28 cellular contexts compared by ENCODE assay signal in the genomic region with DNA sequence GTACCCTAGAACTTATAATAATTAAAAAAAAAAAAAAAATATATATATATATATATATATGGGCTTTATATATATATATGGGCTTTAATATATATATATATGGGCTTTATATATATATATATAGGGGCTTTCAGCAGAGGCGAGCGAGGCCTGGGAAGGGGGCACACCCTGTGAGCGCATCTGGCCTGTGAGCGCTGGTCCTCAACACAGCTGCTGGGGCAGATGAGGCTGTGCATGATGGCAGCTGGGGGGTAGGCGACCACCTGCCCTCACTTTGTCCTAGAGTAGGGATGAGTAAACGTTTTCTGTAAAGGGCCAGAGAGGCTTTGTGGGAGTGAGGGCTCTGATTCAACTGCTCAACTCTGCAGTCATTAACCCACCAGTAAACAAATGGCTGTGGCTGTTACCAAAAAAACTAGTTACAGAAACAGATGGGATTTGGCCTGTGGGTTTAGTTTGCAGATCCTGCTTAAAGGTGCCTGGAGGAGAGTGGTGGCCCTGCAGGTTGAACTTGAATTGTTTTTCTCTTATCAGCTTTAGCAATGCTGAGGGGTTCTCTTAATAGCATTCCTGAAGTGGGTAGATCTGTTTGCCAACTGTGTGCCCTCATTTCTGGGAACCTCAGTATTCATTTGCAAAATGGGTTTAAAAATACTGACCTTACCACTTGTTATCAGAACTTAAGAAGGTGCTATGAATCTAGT.
DNase-seq lines count a peak whose midpoint lies in the region; ATAC-seq and TF ChIP-seq lines count a peak whose summit lies in the region.
"Had no signal": no experiment of that assay in that cellular context is flagged by ENCODE, and none has a peak within 500 bp of the region (broad histone marks: within the 10 kb centered on the region; RNA-seq: fewer than 3 reads in every experiment).

No MANE protein-coding gene starts in this region.

- H3K27ac Mint-ChIP-seq in H9, result peak overlapping the region in 2 of 3 experiments; percentile 91 to 97
- no peak overlapping the region for H3K27ac Mint-ChIP-seq in activated T-helper 1 cell treated with anti-CD3 and anti-CD28 coated beads, Interleukin-12 subunit alpha, Interleukin-12 subunit beta, Interleukin-2, Interleukin-4 antibody, amounts not matched to agents 30 ng/mL and 10 ng/mL and 1 ng/mL, durations not matched to agents 14 hours and 24 hours and 36 hours
- H3K27ac Mint-ChIP-seq: activated naive CD8-positive, alpha-beta T cell treated with anti-CD3 and anti-CD28 coated beads, Interleukin-2, amount 50 U/mL, for 24 hours; brain; IgD-negative memory B cell; immature natural killer cell; naive thymus-derived CD4-positive, alpha-beta T cell; stimulated activated naive CD8-positive, alpha-beta T cell treated with anti-CD3 and anti-CD28 coated beads, Interleukin-15, Interleukin-2, amounts not matched to agents 100 ng/mL and 50 ng/mL, for 24 hours had no signal

- H3K4me2 ChIP-seq in H9 (ENCODE audit: insufficient read depth, insufficient read length, low read length), result no peak overlapping the region
- H3K4me2 ChIP-seq: hepatocyte had no signal

- H2BK12ac ChIP-seq in H9 (ENCODE audit: insufficient read length, low read depth, low read length), result no peak overlapping the region

- peaks cover 0 to 5% of the 10 kb centered on the region in 2 donors for H3K36me3 ChIP-seq in lung (ENCODE audit: control insufficient read depth in 2 of 2, insufficient read depth in 2 of 2, low read length in 2 of 2)
- H3K36me3 ChIP-seq: uterus had no signal

- peak; percentile 15 for ATAC-seq in lung (ENCODE audit: insufficient read depth, low FRiP score)
- no peak for ATAC-seq in GM21737 (IDR thresholded peaks at IDR 0.05; ENCODE audit: unreplicated experiment)
- ATAC-seq: activated naive CD8-positive, alpha-beta T cell treated with anti-CD3 and anti-CD28 coated beads, Interleukin-2, amount 50 U/mL, for 24 hours; gastrocnemius medialis; left colon; naive thymus-derived CD4-positive, alpha-beta T cell; psoas muscle had no signal

- WGBS in H9 (ENCODE audit: extremely low coverage, insufficient read length, low lambda C conversion rate), result no CpG with 5 or more reads among the region's 6 CpGs
- 69 to 82% methylated on average over 6 of the region's 6 CpGs for WGBS in lung, 2 donors

- no peaks in the 10 kb centered on the region for H4K20me1 ChIP-seq in H9 (ENCODE audit: control insufficient read depth, insufficient read depth, insufficient read length)

- H3K9ac ChIP-seq in H9 (ENCODE audit: extremely low read depth, insufficient read length, low read length), result no peak overlapping the region

- no peak overlapping the region for H3K18ac ChIP-seq in H9 (ENCODE audit: insufficient read length, low read depth, low read length)

- H3K36me3 Mint-ChIP-seq in H9 (ENCODE audit: insufficient read depth in 1 of 3, low read depth in 3 of 3), result peaks cover 0 to 3% (median 0%) of the 10 kb centered on the region in 3 experiments; a peak in 1 of 7 replicates
- no peaks in the 10 kb centered on the region for H3K36me3 Mint-ChIP-seq in activated T-helper 1 cell treated with anti-CD3 and anti-CD28 coated beads, Interleukin-12 subunit alpha, Interleukin-12 subunit beta, Interleukin-2, Interleukin-4 antibody, amounts not matched to agents 30 ng/mL and 10 ng/mL and 1 ng/mL, durations not matched to agents 14 hours and 24 hours and 36 hours (ENCODE audit: low read depth)
- H3K36me3 Mint-ChIP-seq: brain; IgD-negative memory B cell; immature natural killer cell; naive thymus-derived CD4-positive, alpha-beta T cell had no signal

- no peak overlapping the region for H4K8ac ChIP-seq in H9 (replicated peaks; ENCODE audit: insufficient read length, low read depth, low read length)

- no peak overlapping the region for H3K23ac ChIP-seq in H9 (ENCODE audit: insufficient read length, low read depth, low read length)

- DNase-seq in H9 (no peak), NCI-H1694 (lab: John Stamatoyannopoulos, UW) (peak; percentile 5), lung (ENCODE audit: low spot score) (peak; percentile 38), NCI-H345 (lab: John Stamatoyannopoulos, UW) (no peak)
- DNase-seq in activated T-helper 1 cell treated with anti-CD3 and anti-CD28 coated beads, Interleukin-12 subunit alpha, Interleukin-12 subunit beta, Interleukin-2, Interleukin-4 antibody, amounts not matched to agents 30 ng/mL and 10 ng/mL and 1 ng/mL, durations not matched to agents 14 hours and 24 hours and 36 hours (ENCODE audit: low spot score), result no peak
- DNase-seq in stimulated activated CD4-positive, alpha-beta T cell treated with anti-CD3 and anti-CD28 coated beads, Interleukin-15, amount 100 ng/mL, for 24 hours, result no peak
- DNase-seq: activated B cell treated with CpG ODN at 0.5 μM for 24 hours; activated CD4-positive, alpha-beta T cell treated with anti-CD3 and anti-CD28 coated beads, Interleukin-2, amount 50 U/mL, for 48 hours; activated gamma-delta T cell treated with Interleukin-2 at 50 U/mL for 16 hours; activated naive CD8-positive, alpha-beta T cell treated with anti-CD3 and anti-CD28 coated beads, Interleukin-2, amount 50 U/mL, for 24 hours; cerebellar nuclear complex; gastrocnemius medialis; immature natural killer cell; left colon; naive thymus-derived CD4-positive, alpha-beta T cell; NCI-H1092; NCI-H1930; nucleus accumbens; psoas muscle; SIG-M5; T1000; uterus had no signal

- H3K56ac ChIP-seq in H9 (ENCODE audit: insufficient read length, low read depth, low read length), result no peak overlapping the region

- H3K23me2 ChIP-seq in H9 (ENCODE audit: insufficient read length, low read depth, low read length, poor library complexity, severe bottlenecking), result no peaks in the 10 kb centered on the region

- no peak overlapping the region for H2BK5ac ChIP-seq in H9 (ENCODE audit: insufficient read length, low read length)

- no peak overlapping the region for H3T11ph ChIP-seq in H9 (ENCODE audit: low read length)

- no peak overlapping the region for H3K14ac ChIP-seq in H9 (ENCODE audit: insufficient read depth, low read length)

- no peak overlapping the region for H4K5ac ChIP-seq in H9 (ENCODE audit: insufficient read length, low read depth, low read length)

- no peak overlapping the region for H3K27ac ChIP-seq in H9 (ENCODE audit: insufficient read length, low read depth, low read length)
- H3K27ac ChIP-seq in lung (ENCODE audit: low read depth in 1 of 2, low read length in 1 of 2), result no peak overlapping the region
- H3K27ac ChIP-seq: hepatocyte, psoas muscle, thoracic aorta, uterus had no signal

- no peaks in the 10 kb centered on the region for H3K79me1 ChIP-seq in H9 (ENCODE audit: insufficient read depth, low read depth, low read length, poor library complexity, severe bottlenecking)

- H3K4me1 ChIP-seq in H9 (ENCODE audit: insufficient read depth, low read length) (peaks cover 10% of the 10 kb centered on the region; the same call in 1 of the 2 replicates), lung (ENCODE audit: control insufficient read depth in 2 of 2, insufficient read depth in 2 of 2, low read length in 2 of 2) (no peaks in the 10 kb centered on the region)
- H3K4me1 ChIP-seq: uterus had no signal

- no peaks in the 10 kb centered on the region for H3K27me3 ChIP-seq in H9 (ENCODE audit: insufficient read depth, low read length)
- no peaks in the 10 kb centered on the region for H3K27me3 ChIP-seq in lung (ENCODE audit: control insufficient read depth, insufficient read depth)
- H3K27me3 ChIP-seq: gastrocnemius medialis, hepatocyte, uterus had no signal

- intact Hi-C loops in activated T-helper 1 cell treated with anti-CD3 and anti-CD28 coated beads, Interleukin-12 subunit alpha, Interleukin-12 subunit beta, Interleukin-2, Interleukin-4 antibody, amounts not matched to agents 30 ng/mL and 10 ng/mL and 1 ng/mL, durations not matched to agents 14 hours and 24 hours and 36 hours (cut with micrococcal nuclease), result no loop called here

- H3K27me3 Mint-ChIP-seq in H9 (ENCODE audit: low read depth), result no peaks in the 10 kb centered on the region
- H3K27me3 Mint-ChIP-seq in activated T-helper 1 cell treated with anti-CD3 and anti-CD28 coated beads, Interleukin-12 subunit alpha, Interleukin-12 subunit beta, Interleukin-2, Interleukin-4 antibody, amounts not matched to agents 30 ng/mL and 10 ng/mL and 1 ng/mL, durations not matched to agents 14 hours and 24 hours and 36 hours (ENCODE audit: insufficient read depth), result peaks cover 2% of the 10 kb centered on the region

- no peak overlapping the region; a peak in 1 of 5 replicates for H3K4me3 Mint-ChIP-seq in H9
- peak overlapping the region; percentile 22 for H3K4me3 Mint-ChIP-seq in activated T-helper 1 cell treated with anti-CD3 and anti-CD28 coated beads, Interleukin-12 subunit alpha, Interleukin-12 subunit beta, Interleukin-2, Interleukin-4 antibody, amounts not matched to agents 30 ng/mL and 10 ng/mL and 1 ng/mL, durations not matched to agents 14 hours and 24 hours and 36 hours
- H3K4me3 Mint-ChIP-seq: activated B cell treated with CpG ODN at 0.5 μM for 24 hours; activated naive CD8-positive, alpha-beta T cell treated with anti-CD3 and anti-CD28 coated beads, Interleukin-2, amount 50 U/mL, for 24 hours; brain; IgD-negative memory B cell; immature natural killer cell; naive thymus-derived CD4-positive, alpha-beta T cell; stimulated activated naive CD8-positive, alpha-beta T cell treated with anti-CD3 and anti-CD28 coated beads, Interleukin-15, Interleukin-2, amounts not matched to agents 100 ng/mL and 50 ng/mL, for 24 hours had no signal

- no peaks in the 10 kb centered on the region for H3K9me3 ChIP-seq in H9 (ENCODE audit: control insufficient read depth, low read depth, low read length)
- peaks cover 0 to 1% of the 10 kb centered on the region in 2 donors for H3K9me3 ChIP-seq in lung (ENCODE audit: control insufficient read depth in 2 of 2, insufficient read depth in 1 of 2, low read length in 1 of 2)
- H3K9me3 ChIP-seq: gastrocnemius medialis, psoas muscle, thoracic aorta, uterus had no signal

- no peak overlapping the region for H3K4ac ChIP-seq in H9 (ENCODE audit: low read depth, low read length)

- H3K4me1 Mint-ChIP-seq in H9, result peaks cover 40% of the 10 kb centered on the region in 2 experiments
- H3K4me1 Mint-ChIP-seq in activated T-helper 1 cell treated with anti-CD3 and anti-CD28 coated beads, Interleukin-12 subunit alpha, Interleukin-12 subunit beta, Interleukin-2, Interleukin-4 antibody, amounts not matched to agents 30 ng/mL and 10 ng/mL and 1 ng/mL, durations not matched to agents 14 hours and 24 hours and 36 hours (ENCODE audit: low read depth), result peaks cover 43% of the 10 kb centered on the region
- H3K4me1 Mint-ChIP-seq: immature natural killer cell had no signal

- no peaks in the 10 kb centered on the region for H3K9me3 Mint-ChIP-seq in H9
- no peaks in the 10 kb centered on the region for H3K9me3 Mint-ChIP-seq in activated T-helper 1 cell treated with anti-CD3 and anti-CD28 coated beads, Interleukin-12 subunit alpha, Interleukin-12 subunit beta, Interleukin-2, Interleukin-4 antibody, amounts not matched to agents 30 ng/mL and 10 ng/mL and 1 ng/mL, durations not matched to agents 14 hours and 24 hours and 36 hours
- H3K9me3 Mint-ChIP-seq: activated B cell treated with CpG ODN at 0.5 μM for 24 hours; activated naive CD8-positive, alpha-beta T cell treated with anti-CD3 and anti-CD28 coated beads, Interleukin-2, amount 50 U/mL, for 24 hours; brain; IgD-negative memory B cell; naive thymus-derived CD4-positive, alpha-beta T cell; stimulated activated naive CD8-positive, alpha-beta T cell treated with anti-CD3 and anti-CD28 coated beads, Interleukin-15, Interleukin-2, amounts not matched to agents 100 ng/mL and 50 ng/mL, for 24 hours had no signal

- H2AK5ac ChIP-seq in H9 (ENCODE audit: insufficient read length, low read length), result no peak overlapping the region

- H3K4me3 ChIP-seq in lung, result no peak overlapping the region
- H3K4me3 ChIP-seq: gastrocnemius medialis, hepatocyte, psoas muscle, thoracic aorta, uterus had no signal

- H2BK120ac ChIP-seq in H9 (ENCODE audit: low read depth, low read length, poor library complexity, severe bottlenecking), result no peak overlapping the region

- no peak overlapping the region for H4K91ac ChIP-seq in H9 (ENCODE audit: insufficient read length, low read depth, low read length)

- TF ChIP-seq CTCF in H9 (conservative IDR thresholded peaks at IDR 0.05) (no peak; the same call in 2 of the 3 replicates), lung (IDR thresholded peaks at IDR 0.05; ENCODE audit: control extremely low read depth, extremely low read depth) (no peak)

- no peak overlapping the region for H2BK20ac ChIP-seq in H9 (ENCODE audit: low read depth, low read length, poor library complexity, severe bottlenecking)

- H2AFZ ChIP-seq in H9 (ENCODE audit: low read length), result no peak overlapping the region
- H2AFZ ChIP-seq: hepatocyte had no signal

- no peak overlapping the region for H2BK15ac ChIP-seq in H9 (ENCODE audit: low read depth, low read length)

- H3K79me2 ChIP-seq in H9 (ENCODE audit: insufficient read depth, low read length), result no peaks in the 10 kb centered on the region
- H3K79me2 ChIP-seq: hepatocyte had no signal

Comparison
In these comparisons a context has a peak if more than half of its experiments do, and no peak if none do; other contexts are left out.
1. DNase-seq: peak in NCI-H1694 (single experiment) and lung (single experiment); none in H9 (single experiment), activated T-helper 1 cell treated with anti-CD3 and anti-CD28 coated beads, Interleukin-12 subunit alpha, Interleukin-12 subunit beta, Interleukin-2, Interleukin-4 antibody, amounts not matched to agents 30 ng/mL and 10 ng/mL and 1 ng/mL, durations not matched to agents 14 hours and 24 hours and 36 hours (single experiment), stimulated activated CD4-positive, alpha-beta T cell treated with anti-CD3 and anti-CD28 coated beads, Interleukin-15, amount 100 ng/mL, for 24 hours (single experiment) and NCI-H345 (single experiment).